Comparison of ENCODE assay signal across 10 cellular contexts in the genomic region with DNA sequence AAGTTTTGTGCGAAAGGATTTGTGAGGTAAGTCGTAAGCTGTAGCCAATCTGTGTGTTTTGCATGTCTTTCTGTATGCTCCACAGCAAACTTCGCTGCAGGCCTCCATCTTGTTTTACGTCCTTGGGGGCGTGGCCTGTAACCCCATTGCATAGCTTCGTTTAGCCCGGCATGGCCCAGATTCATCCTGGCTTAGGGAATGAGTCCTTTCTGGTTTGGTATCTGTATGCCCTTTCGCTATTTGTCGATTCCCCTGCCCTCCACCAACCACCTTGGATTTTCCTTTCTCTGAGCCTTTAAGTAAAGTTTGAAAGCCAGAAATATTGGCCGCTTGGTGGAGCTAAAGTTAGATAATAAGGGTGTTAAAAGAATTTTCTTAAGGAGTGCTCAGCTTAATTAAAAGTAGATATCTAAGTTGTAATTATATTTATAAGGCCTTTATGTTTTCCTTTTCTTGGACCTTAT. TPM values are rescaled to one million over a fixed set of nuclear protein-coding genes. Genes with fewer than 3 reads are reported as not detected.
A peak's percentile ranks its signal among the peaks of the same experiment; 100 is the strongest.
DNase-seq lines count a peak whose midpoint lies in the region; ATAC-seq and TF ChIP-seq lines count a peak whose summit lies in the region.
"Had no signal": no experiment of that assay in that cellular context is flagged by ENCODE, and none has a peak within 500 bp of the region (broad histone marks: within the 10 kb centered on the region; RNA-seq: fewer than 3 reads in every experiment).

No MANE protein-coding gene starts in this region.

- H3K27me3 ChIP-seq in GM23248 (replicated peaks; ENCODE audit: insufficient read depth) (no peaks in the 10 kb centered on the region), kidney epithelial cell (ENCODE audit: control insufficient read depth, insufficient read depth, low read length) (no peaks in the 10 kb centered on the region)

- peak overlapping the region; percentile 88; the same call in 1 of the 2 replicates for H2AFZ ChIP-seq in GM23248

- in situ Hi-C loops in ACHN (cut with HindIII; ENCODE audit: low pct_ligation_motif_present, low pct_unique_long_range_greater_than_20kb, low sequenced_read_pairs), result loop anchor here (25.0 kb wide), 1 partner anchor 104 kb away; no protein-coding TSS in a partner anchor
- in situ Hi-C loops in GM23248 (cut with MboI), result no loop called here

- H4K20me1 ChIP-seq in GM23248 (ENCODE audit: insufficient read depth), result no peaks in the 10 kb centered on the region

- DNase-seq in ACHN (peak; percentile 75), GM23248 (peak; percentile 50), kidney epithelial cell (ENCODE audit: low read depth) (no peak), islet precursor cell (no peak), sciatic nerve (ENCODE audit: low spot score) (no peak)
- DNase-seq in activated T-cell treated with anti-CD3 and anti-CD28 coated beads, Interleukin-2, amount 50 U/mL, for 48 hours, result peak; percentile 34 to 42
- DNase-seq: GOT3 had no signal

- H3K27ac ChIP-seq in GM23248, result peak overlapping the region; percentile 51

- no peaks in the 10 kb centered on the region for H3K9me2 ChIP-seq in GM23248 (ENCODE audit: insufficient read depth)

- no peak for ATAC-seq in HG03354 (IDR thresholded peaks at IDR 0.05; ENCODE audit: poor library complexity, severe bottlenecking, unreplicated experiment)
- no peak for ATAC-seq in GM19324 (IDR thresholded peaks at IDR 0.05; ENCODE audit: low FRiP score, unreplicated experiment)
- no peak for ATAC-seq in sciatic nerve

- H3K79me2 ChIP-seq in GM23248 (ENCODE audit: insufficient read depth), result peaks cover 16% of the 10 kb centered on the region

- intact Hi-C loops in sciatic nerve (cut with DNase I), result no loop called here

- peak overlapping the region; percentile 82 for H3K4me2 ChIP-seq in GM23248 (ENCODE audit: unreplicated experiment)

- H3K9me3 ChIP-seq in GM23248 (ENCODE audit: low read depth), result no peaks in the 10 kb centered on the region

- WGBS in GM23248 (ENCODE audit: low coverage in 1 of 2, low lambda C conversion rate in 2 of 2, missing lambda C conversion rate in 2 of 2), 2 experiments, result 76 to 77% methylated on average over 10 of the region's 10 CpGs

- peaks cover 15% of the 10 kb centered on the region; the same call in 1 of the 2 replicates for H3K4me1 ChIP-seq in GM23248 (ENCODE audit: insufficient read depth)

- H3K4me3 ChIP-seq in GM23248 (peak overlapping the region; percentile 78), kidney epithelial cell (ENCODE audit: low read depth, low read length) (peak overlapping the region; percentile 55)

- H3K9ac ChIP-seq in GM23248, result peak overlapping the region; percentile 89

- H3F3A ChIP-seq in GM23248 (ENCODE audit: insufficient read depth), result peaks cover 12% of the 10 kb centered on the region; the same call in 1 of the 2 replicates

- TF ChIP-seq CTCF in kidney epithelial cell (IDR thresholded peaks at IDR 0.05; ENCODE audit: insufficient read depth, low read length, poor library complexity, severe bottlenecking), result no peak

- H3K36me3 ChIP-seq in GM23248 (ENCODE audit: low read depth) (0 out of 2 replicates have a peak, but pooled peaks cover 3% of the 10 kb centered on the region), kidney epithelial cell (ENCODE audit: control insufficient read depth, insufficient read depth, low read length) (no peaks in the 10 kb centered on the region)

RNA-seq across cellular contexts. Expression of gene THEM4, which starts 1.1 kb away (rescaled TPM):
- total RNA-seq in GM23248 (2014; rRNA removed; shearing (Covaris generic)), result 10.0 and 14.6 TPM in 2 replicates
- polyA plus RNA-seq in GM23248 (2016; fragmentation: Nextera tagmentation; extraction: Ambion mirVana), result 17.9 and 19.0 TPM in 2 replicates
- total RNA-seq in kidney epithelial cell, result 15.4 and 21.7 TPM in 2 replicates
- 14.9 TPM for total RNA-seq in sciatic nerve

RNA-seq across cellular contexts. Expression of gene THEM5, which starts 54.7 kb away (rescaled TPM):
- not detected in 2 replicates for total RNA-seq in GM23248 (2014; rRNA removed; shearing (Covaris generic))
- polyA plus RNA-seq in GM23248 (2016; fragmentation: Nextera tagmentation; extraction: Ambion mirVana), result not detected in 2 replicates
- total RNA-seq in kidney epithelial cell (not detected in 2 replicates), sciatic nerve (not detected)
- total RNA-seq: bronchial epithelial cell had no signal

Comparison
In these comparisons a context has a peak if more than half of its experiments do, and no peak if none do; other contexts are left out.
1. DNase-seq: peak in ACHN (single experiment), GM23248 (single experiment) and activated T-cell treated with anti-CD3 and anti-CD28 coated beads, Interleukin-2, amount 50 U/mL, for 48 hours (2 of 2); none in kidney epithelial cell (single experiment), islet precursor cell (single experiment) and sciatic nerve (single experiment).